Comparison of ENCODE assay signal across 28 cellular contexts in genomic region chr2:236689981-236690380, GRCh38.
"Had no signal": no experiment of that assay in that cellular context is flagged by ENCODE, and none has a peak within 500 bp of the region (broad histone marks: within the 10 kb centered on the region; RNA-seq: fewer than 3 reads in every experiment).

No MANE protein-coding gene starts in this region.

- H3K36me3 ChIP-seq: gastroesophageal sphincter, neutrophil, ovary, sigmoid colon, tibial nerve had no signal

- H3K4me3 ChIP-seq: body of pancreas, coronary artery, dorsolateral prefrontal cortex, gastroesophageal sphincter, hepatocyte, ovary, psoas muscle, sigmoid colon, smooth muscle cell, tibial nerve had no signal

- ATAC-seq: activated CD4-positive, alpha-beta T cell treated with anti-CD3 and anti-CD28 coated beads for 36 hours; activated CD8-positive, alpha-beta memory T cell treated with anti-CD3 and anti-CD28 coated beads, Interleukin-2, amount 10 ng/mL, durations not matched to agents 7 days and 5 days; activated CD8-positive, alpha-beta T cell treated with anti-CD3 and anti-CD28 coated beads, Interleukin-2, amount 10 ng/mL, durations not matched to agents 7 days and 5 days; activated T-cell treated with anti-CD3 and anti-CD28 coated beads, Interleukin-2, amount 50 U/mL, for 72 hours; body of pancreas; gastroesophageal sphincter; left cardiac atrium; left ventricle myocardium superior; psoas muscle; stimulated activated naive B cell treated with anti-CD40 and anti-IgM and Interleukin-4, amounts not matched to agents 10 μg/mL and 1 μg/mL and 100 μg/mL, for 72 hours had no signal

- H3K4me1 ChIP-seq: body of pancreas, psoas muscle had no signal

- H3K4me2 ChIP-seq: hepatocyte, smooth muscle cell had no signal

- DNase-seq: activated B cell treated with CpG ODN at 0.5 μM for 24 hours; activated CD4-positive, alpha-beta T cell treated with anti-CD3 and anti-CD28 coated beads for 36 hours; activated CD8-positive, alpha-beta memory T cell treated with anti-CD3 and anti-CD28 coated beads, Interleukin-2, amount 10 ng/mL, durations not matched to agents 7 days and 5 days; activated CD8-positive, alpha-beta T cell treated with anti-CD3 and anti-CD28 coated beads, Interleukin-2, amount 10 ng/mL, durations not matched to agents 7 days and 5 days; activated naive CD4-positive, alpha-beta T cell; activated T-cell treated with anti-CD3 and anti-CD28 coated beads for 4 hours; activated T-cell treated with anti-CD3 and anti-CD28 coated beads, Interleukin-2, amount 50 U/mL, for 72 hours; anterior cingulate cortex; body of pancreas; dorsolateral prefrontal cortex; effector memory CD4-positive, alpha-beta T cell; islet precursor cell; left cardiac atrium; left ventricle myocardium superior; naive B cell; nephron progenitor cell; ovary; psoas muscle; sigmoid colon; stimulated activated CD4-positive, alpha-beta T cell treated with anti-CD3 and anti-CD28 coated beads, Interleukin-1b, Interleukin-23, amount 100 ng/mL, for 48 hours; stimulated activated naive B cell treated with anti-CD40 and anti-IgM and Interleukin-4, amounts not matched to agents 10 μg/mL and 1 μg/mL and 100 μg/mL, for 72 hours; T-helper 1 cell had no signal

- H3K27me3 ChIP-seq: body of pancreas, hepatocyte, ovary, sigmoid colon, tibial nerve had no signal

- H3K9me3 ChIP-seq: body of pancreas, gastroesophageal sphincter, neutrophil, ovary, psoas muscle, sigmoid colon, tibial nerve had no signal

- H3K27ac ChIP-seq: body of pancreas, coronary artery, dorsolateral prefrontal cortex, gastroesophageal sphincter, hepatocyte, neutrophil, ovary, psoas muscle, sigmoid colon, tibial nerve had no signal
